Comparison of ENCODE assay signal across 8 cellular contexts in the genomic region with DNA sequence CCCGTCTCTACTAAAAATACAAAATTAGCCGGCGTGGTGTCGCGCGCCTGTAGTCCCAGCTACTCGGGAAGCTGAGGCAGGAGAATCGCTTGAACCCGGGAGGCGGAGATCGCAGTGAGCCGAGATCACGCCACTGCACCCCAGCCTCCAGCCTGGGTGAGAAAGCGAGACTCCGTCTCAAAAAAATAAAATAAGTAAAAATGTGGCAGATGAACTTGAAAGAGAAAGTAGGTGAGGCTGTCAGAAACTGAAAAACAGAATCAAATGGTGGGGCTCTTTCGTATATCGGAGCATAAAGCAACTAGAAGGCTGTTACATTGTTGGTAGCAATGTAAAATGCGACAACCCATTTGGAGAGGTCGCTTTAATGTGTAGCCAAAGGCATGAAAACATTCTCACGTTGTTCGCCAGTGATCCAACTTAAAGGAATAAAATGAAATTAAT. TPM values are rescaled to one million over a fixed set of nuclear protein-coding genes. Genes with fewer than 3 reads are reported as not detected.
DNase-seq lines count a peak whose midpoint lies in the region; ATAC-seq, FAIRE-seq and TF ChIP-seq lines count a peak whose summit lies in the region.

No MANE protein-coding gene starts in this region.

- no peak for TF ChIP-seq POLR2A in K562 (conservative IDR thresholded peaks at IDR 0.05)

- H3K9ac ChIP-seq in HUES64 (ENCODE audit: low read depth, low read length), result peak overlapping the region; percentile 84
- peak overlapping the region; percentile 80 to 99 for H3K9ac ChIP-seq in K562 (ENCODE audit: insufficient read depth in 1 of 2, low read depth in 2 of 2, low read length in 2 of 2)
- H3K9ac ChIP-seq in liver (ENCODE audit: low read depth in 1 of 2, low read length in 2 of 2), result peak overlapping the region; percentile 58 to 91

- FAIRE-seq in K562 (lab: Jason Lieb, UNC) (peak; percentile 52), RCC 7860 (lab: Jason Lieb, UNC) (no peak)

- WGBS in HUES64, result 13% methylated on average over 20 of the region's 21 CpGs
- 4% methylated on average over 21 of the region's 21 CpGs for WGBS in K562 (ENCODE audit: insufficient coverage, low coverage, missing lambda C conversion rate)
- WGBS in liver, result 14% methylated on average over 21 of the region's 21 CpGs
- WGBS in thymus, result 14% methylated on average over 21 of the region's 21 CpGs

- H3K4me2 ChIP-seq in K562 (ENCODE audit: insufficient read depth, low read length), result peak overlapping the region; percentile 93

- CTCF ChIA-PET in K562 (lab: Yijun Ruan, JAX; ENCODE audit: low intra/inter-chr PET ratio), result no interaction called here

- TF ChIP-seq RAD21 in K562 (CRISPR knock-in tag; conservative IDR thresholded peaks at IDR 0.05 in 1 of 2, IDR thresholded peaks at IDR 0.05 in 1 of 2), result no peak
- TF ChIP-seq RAD21 in liver (IDR thresholded peaks at IDR 0.05), result no peak

- POLR2A ChIA-PET in K562 (lab: Yijun Ruan, JAX), result interaction anchor here (0.7 to 1.3 kb wide), 2 partner anchors 12 to 21 kb away, joined by 3 read pairs; no protein-coding TSS in a partner anchor

- H3K79me2 ChIP-seq in K562 (ENCODE audit: control insufficient read depth, insufficient read depth, low read length), result peaks cover 44% of the 10 kb centered on the region

- TF ChIP-seq CTCF in K562 (IDR thresholded peaks at IDR 0.05 in 2 of 3, conservative IDR thresholded peaks at IDR 0.05 in 1 of 3; ENCODE audit: insufficient read depth in 2 of 3, low read depth in 1 of 3, low read length in 3 of 3) (no peak), liver (IDR thresholded peaks at IDR 0.05; ENCODE audit: low read depth, low read length, missing input control) (no peak)

- peak overlapping the region; percentile 78 for H2AFZ ChIP-seq in K562 (ENCODE audit: low read depth, low read length)

- peaks cover 10% of the 10 kb centered on the region for H3K9me3 ChIP-seq in HUES64 (ENCODE audit: insufficient read depth, low read depth, low read length)
- H3K9me3 ChIP-seq in K562 (replicated peaks; ENCODE audit: control insufficient read depth, insufficient read depth, low read depth, low read length), result peaks cover 16% of the 10 kb centered on the region
- H3K9me3 ChIP-seq in liver (ENCODE audit: control insufficient read depth in 4 of 4, low read length in 3 of 4), result peaks cover 0 to 2% (median 0%) of the 10 kb centered on the region in 4 donors
- no peaks in the 10 kb centered on the region for H3K9me3 ChIP-seq in thymus (ENCODE audit: control insufficient read depth)

- peak overlapping the region; percentile 68 for H3K4me3 ChIP-seq in HUES64 (ENCODE audit: low read length)
- H3K4me3 ChIP-seq in K562, result peak overlapping the region; percentile 94
- peak overlapping the region; percentile 52 to 75 (median 73) for H3K4me3 ChIP-seq in liver (ENCODE audit: low read depth in 1 of 3, low read length in 3 of 3)
- H3K4me3 ChIP-seq in thymus (ENCODE audit: low read length), result peak overlapping the region; percentile 75

- H3K4me1 ChIP-seq in HUES64 (ENCODE audit: insufficient read depth, low read length) (no peaks in the 10 kb centered on the region), K562 (replicated peaks in 1 of 2; ENCODE audit: control insufficient read depth in 2 of 2, insufficient read depth in 2 of 2, low read length in 2 of 2) (peaks cover 5 to 14% of the 10 kb centered on the region in 2 experiments; a peak in 4 of 5 replicates), liver (ENCODE audit: control insufficient read depth in 4 of 4, insufficient read depth in 4 of 4, low read length in 3 of 4) (peaks cover 6 to 25% (median 16%) of the 10 kb centered on the region in 4 donors), thymus (ENCODE audit: control insufficient read depth, insufficient read depth, low read length) (peaks cover 14% of the 10 kb centered on the region)

- peaks cover 27% of the 10 kb centered on the region for H3K36me3 ChIP-seq in HUES64 (ENCODE audit: insufficient read depth, low read length)
- peaks cover 30% of the 10 kb centered on the region for H3K36me3 ChIP-seq in K562 (ENCODE audit: control insufficient read depth, insufficient read depth, low read length)
- H3K36me3 ChIP-seq in liver (ENCODE audit: control insufficient read depth in 4 of 4, insufficient read depth in 3 of 4, low read depth in 1 of 4, low read length in 3 of 4), result peaks cover 4 to 12% (median 7%) of the 10 kb centered on the region in 4 donors
- H3K36me3 ChIP-seq in thymus (ENCODE audit: control insufficient read depth, insufficient read depth), result peaks cover 8% of the 10 kb centered on the region

- in situ Hi-C loops in K562 (cut with MboI), result no loop called here

- ATAC-seq in K562, result peak; percentile 1; the same call in 1 of the 3 replicates

- TSS peak; percentile 97 for BruUV-seq in K562 (replicated peaks; lab: Mats Ljungman, UMichigan)

- DNase-seq in NCI-H2196 (lab: John Stamatoyannopoulos, UW; ENCODE audit: unreplicated experiment), result peak; percentile 8
- no peak for DNase-seq in NCI-H2196 treated with DMSO at 0.1 percent for 48 hours (lab: John Stamatoyannopoulos, UW; ENCODE audit: unreplicated experiment)
- peak in 1 of 4 experiments; percentile 35 for DNase-seq in K562 (ENCODE audit: extremely low read depth in 1 of 4, low spot score in 3 of 4)
- DNase-seq in ureter (ENCODE audit: low spot score), result no peak
- DNase-seq in RCC 7860 (ENCODE audit: low spot score), result no peak

- H3K27ac ChIP-seq in HUES64 (ENCODE audit: low read depth, low read length) (peak overlapping the region; percentile 85), K562 (ENCODE audit: extremely low read depth, low read depth, low read length) (peak overlapping the region; percentile 98), liver (ENCODE audit: low read depth in 1 of 2, low read length in 2 of 2) (peak overlapping the region; percentile 92 to 98), thymus (ENCODE audit: low read depth) (peak overlapping the region; percentile 78)

- H3K27me3 ChIP-seq in HUES64 (ENCODE audit: insufficient read depth, low read length) (no peaks in the 10 kb centered on the region), K562 (ENCODE audit: control insufficient read depth in 2 of 2, insufficient read depth in 2 of 2, low read length in 2 of 2) (no peaks in the 10 kb centered on the region), liver (ENCODE audit: control insufficient read depth in 4 of 4, insufficient read depth in 4 of 4, low read length in 3 of 4) (no peaks in the 10 kb centered on the region), thymus (ENCODE audit: control insufficient read depth, insufficient read depth) (no peaks in the 10 kb centered on the region)

- intact Hi-C loops in K562 (cut with micrococcal nuclease), result loop anchor here (2.0 kb wide), 1 partner anchor 34 kb away; the partner anchor contains the start of gene KANSL2

- no peaks in the 10 kb centered on the region; the same call in none of the 2 replicates for H4K20me1 ChIP-seq in K562 (replicated peaks; ENCODE audit: control insufficient read depth, insufficient read depth, low read length)

- TF ChIP-seq EP300 in K562 (IDR thresholded peaks at IDR 0.05; ENCODE audit: low read length), result no peak

- H3K9me1 ChIP-seq in K562 (ENCODE audit: control insufficient read depth, insufficient read depth, low read length), result no peaks in the 10 kb centered on the region

RNA-seq across cellular contexts. Expression of gene CCNT1, which starts 0.8 kb away (rescaled TPM):
- 19.8 TPM for polyA plus RNA-seq in HUES64 (2013, experiment 1 of 2)
- 21.7 TPM for polyA plus RNA-seq in HUES64 (2013, experiment 2 of 2)
- total RNA-seq in K562 (2011; cell fraction: chromatin; rRNA removed; ENCODE audit: low replicate concordance), result 99.4 and 118 TPM in 2 replicates
- 36.3 and 46.0 TPM in 2 replicates for total RNA-seq in K562 (2011; cell fraction: nucleolus; rRNA removed)
- 45.0 and 52.4 TPM in 2 replicates for total RNA-seq in K562 (2011; cell fraction: nucleoplasm; rRNA removed)
- total RNA-seq in K562 (2014; rRNA removed), result 17.1 and 24.0 TPM in 2 replicates
- 51.0 and 60.3 TPM in 2 replicates for total RNA-seq in K562 (2014; rRNA removed; fragmentation: Illumina TruSeq; extraction: Trizol)
- total RNA-seq in K562 (2015; rRNA removed; fragmentation: Illumina TruSeq; extraction: Trizol), result 37.6 and 39.0 TPM in 2 replicates
- 52.4 and 53.9 TPM in 2 replicates for total RNA-seq in K562 (2021)
- polyA plus RNA-seq in K562 (2011; rRNA removed), result 44.4 and 49.7 TPM in 2 replicates
- 14.6 and 26.2 TPM in 2 replicates for polyA plus RNA-seq in K562 (2011; cell fraction: cytosol; rRNA removed)
- polyA plus RNA-seq in K562 (2011; cell fraction: nucleus; rRNA removed), result 54.4 and 61.1 TPM in 2 replicates
- 14.2 and 17.1 TPM in 2 replicates for polyA plus RNA-seq in K562 (2012)
- polyA plus RNA-seq in K562 (2014; fragmentation: Illumina TruSeq; extraction: Trizol), result 27.1 and 33.4 TPM in 2 replicates
- 10 to 100 TPM in 1 of 2 experiments, 1 to 10 TPM in 1; 9.7 to 10.5 TPM for polyA plus RNA-seq in K562 (2014; fragmentation: Nextera tagmentation; extraction: Ambion mirVana)
- 18.2 and 18.5 TPM in 2 replicates for polyA plus RNA-seq in K562 (2014; rRNA removed)
- 223 and 245 TPM in 2 replicates for polyA minus RNA-seq in K562 (2011; rRNA and poly(A)+ RNA removed)
- polyA minus RNA-seq in K562 (2011; cell fraction: cytosol; rRNA and poly(A)+ RNA removed), result 31.3 and 40.4 TPM in 2 replicates
- 28.1 and 55.5 TPM in 2 replicates for polyA minus RNA-seq in K562 (2011; cell fraction: nucleus; rRNA and poly(A)+ RNA removed)
- 10 to 100 TPM; 15.9 to 18.2 TPM for total RNA-seq in liver
- 1 to 10 TPM; 3.2 to 4.9 TPM for polyA plus RNA-seq in liver
- 9.2 TPM for polyA plus RNA-seq in thymus
- 44.3 TPM for total RNA-seq in ureter

RNA-seq across cellular contexts. Expression of gene KANSL2, which starts 35.2 kb away (rescaled TPM):
- polyA plus RNA-seq in HUES64 (2013, experiment 1 of 2), result 33.8 TPM
- polyA plus RNA-seq in HUES64 (2013, experiment 2 of 2), result 35.2 TPM
- total RNA-seq in K562 (2011; cell fraction: chromatin; rRNA removed; ENCODE audit: low replicate concordance), result 193 and 271 TPM in 2 replicates
- total RNA-seq in K562 (2011; cell fraction: nucleolus; rRNA removed), result 175 and 180 TPM in 2 replicates
- total RNA-seq in K562 (2011; cell fraction: nucleoplasm; rRNA removed), result 137 and 174 TPM in 2 replicates
- 41.1 and 43.8 TPM in 2 replicates for total RNA-seq in K562 (2014; rRNA removed)
- 65.0 and 70.3 TPM in 2 replicates for total RNA-seq in K562 (2014; rRNA removed; fragmentation: Illumina TruSeq; extraction: Trizol)
- total RNA-seq in K562 (2015; rRNA removed; fragmentation: Illumina TruSeq; extraction: Trizol), result 48.1 and 55.4 TPM in 2 replicates
- 43.6 and 44.8 TPM in 2 replicates for total RNA-seq in K562 (2021)
- 60.3 and 63.9 TPM in 2 replicates for polyA plus RNA-seq in K562 (2011; rRNA removed)
- polyA plus RNA-seq in K562 (2011; cell fraction: cytosol; rRNA removed), result 54.6 and 68.2 TPM in 2 replicates
- polyA plus RNA-seq in K562 (2011; cell fraction: nucleus; rRNA removed), result 83.7 and 86.1 TPM in 2 replicates
- polyA plus RNA-seq in K562 (2012), result 27.8 and 47.9 TPM in 2 replicates
- 45.6 and 48.5 TPM in 2 replicates for polyA plus RNA-seq in K562 (2014; fragmentation: Illumina TruSeq; extraction: Trizol)
- 10 to 100 TPM; 80.0 to 89.8 TPM for polyA plus RNA-seq in K562 (2014; fragmentation: Nextera tagmentation; extraction: Ambion mirVana)
- polyA plus RNA-seq in K562 (2014; rRNA removed), result 51.6 and 57.6 TPM in 2 replicates
- polyA minus RNA-seq in K562 (2011; rRNA and poly(A)+ RNA removed), result 134 and 138 TPM in 2 replicates
- polyA minus RNA-seq in K562 (2011; cell fraction: cytosol; rRNA and poly(A)+ RNA removed), result 26.6 and 44.2 TPM in 2 replicates
- polyA minus RNA-seq in K562 (2011; cell fraction: nucleus; rRNA and poly(A)+ RNA removed), result 97.1 and 104 TPM in 2 replicates
- 10 to 100 TPM; 21.7 to 23.0 TPM for total RNA-seq in liver
- polyA plus RNA-seq in liver, result 1 to 10 TPM; 7.0 to 7.9 TPM
- polyA plus RNA-seq in thymus, result 70.1 TPM
- total RNA-seq in ureter, result 34.0 TPM
